ENCODE assay signal across 19 cellular contexts in genomic region chr6:11260249-11261038, GRCh38. TPM values are rescaled to one million over a fixed set of nuclear protein-coding genes. Genes with fewer than 3 reads are reported as not detected.
DNase-seq lines count a peak whose midpoint lies in the region; ATAC-seq and TF ChIP-seq lines count a peak whose summit lies in the region.
"Had no signal": no experiment of that assay in that cellular context is flagged by ENCODE, and none has a peak within 500 bp of the region (broad histone marks: within the 10 kb centered on the region; RNA-seq: fewer than 3 reads in every experiment).

No MANE protein-coding gene starts in this region.

- WGBS in ovary, 3 donors: 92 to 97% (median 96%) methylated on average over 4 of the region's 4 CpGs

- H3K27me3 ChIP-seq in Caco-2 (replicated peaks; ENCODE audit: control insufficient read depth, insufficient read depth, low read length): no peaks in the 10 kb centered on the region
- H3K27me3 ChIP-seq in breast epithelium: no peaks in the 10 kb centered on the region
- no peaks in the 10 kb centered on the region for H3K27me3 ChIP-seq in ovary
- H3K27me3 ChIP-seq: dorsolateral prefrontal cortex, left lung, tibial artery had no signal

- H3K36me3 ChIP-seq in Caco-2 (ENCODE audit: control insufficient read depth, insufficient read depth, low read length) (no peaks in the 10 kb centered on the region), breast epithelium (no peaks in the 10 kb centered on the region), ovary (no peaks in the 10 kb centered on the region)
- H3K36me3 ChIP-seq: left lung, tibial artery had no signal

- intact Hi-C loops in activated CD4-positive, alpha-beta T cell treated with anti-CD3 and anti-CD28 coated beads, Interleukin-2, amount 10 ng/mL, durations not matched to agents 24 days and 14 days (cut with micrococcal nuclease): no loop called here
- intact Hi-C loops in Caco-2 (cut with micrococcal nuclease; ENCODE audit: unreplicated experiment) (no loop called here), breast epithelium (cut with DNase I; ENCODE audit: low total_unique reads) (no loop called here), ovary (cut with DNase I) (no loop called here)

- no peaks in the 10 kb centered on the region for H3K27me3 Mint-ChIP-seq in activated CD4-positive, alpha-beta T cell treated with anti-CD3 and anti-CD28 coated beads, Interleukin-2, amount 10 ng/mL, durations not matched to agents 24 days and 14 days
- H3K27me3 Mint-ChIP-seq in Caco-2 (ENCODE audit: insufficient read depth, unreplicated experiment): no peaks in the 10 kb centered on the region
- no peaks in the 10 kb centered on the region for H3K27me3 Mint-ChIP-seq in activated T-helper 17 cell treated with anti-CD3 and anti-CD28 coated beads, Interleukin-2, amount 50 U/mL, for 72 hours
- no peaks in the 10 kb centered on the region for H3K27me3 Mint-ChIP-seq in naive thymus-derived CD8-positive, alpha-beta T cell

- TF ChIP-seq POLR2A in breast epithelium (IDR thresholded peaks at IDR 0.05) (no peak), ovary (IDR thresholded peaks at IDR 0.05) (no peak)

- BruUV-seq in Caco-2 (replicated peaks; lab: Mats Ljungman, UMichigan): no TSS peak

- peak overlapping the region; percentile 3 for H3K27ac Mint-ChIP-seq in activated CD4-positive, alpha-beta T cell treated with anti-CD3 and anti-CD28 coated beads, Interleukin-2, amount 10 ng/mL, durations not matched to agents 24 days and 14 days
- peak overlapping the region; percentile 78 for H3K27ac Mint-ChIP-seq in Caco-2 (ENCODE audit: unreplicated experiment)
- H3K27ac Mint-ChIP-seq in activated T-helper 17 cell treated with anti-CD3 and anti-CD28 coated beads, Interleukin-2, amount 50 U/mL, for 72 hours: no peak overlapping the region
- H3K27ac Mint-ChIP-seq in naive thymus-derived CD8-positive, alpha-beta T cell: peak overlapping the region in 6 of 10 donors; percentile 4 to 63 (median 32)
- H3K27ac Mint-ChIP-seq: H9 had no signal

- H3K9me3 Mint-ChIP-seq in activated CD4-positive, alpha-beta T cell treated with anti-CD3 and anti-CD28 coated beads, Interleukin-2, amount 10 ng/mL, durations not matched to agents 24 days and 14 days: peaks cover 6% of the 10 kb centered on the region
- H3K9me3 Mint-ChIP-seq in Caco-2 (ENCODE audit: unreplicated experiment): no peaks in the 10 kb centered on the region
- no peaks in the 10 kb centered on the region for H3K9me3 Mint-ChIP-seq in activated T-helper 17 cell treated with anti-CD3 and anti-CD28 coated beads, Interleukin-2, amount 50 U/mL, for 72 hours
- no peaks in the 10 kb centered on the region for H3K9me3 Mint-ChIP-seq in naive thymus-derived CD8-positive, alpha-beta T cell
- H3K9me3 Mint-ChIP-seq: H9 had no signal

- no peak for TF ChIP-seq EP300 in ovary (IDR thresholded peaks at IDR 0.05)

- no peak for DNase-seq in activated CD4-positive, alpha-beta T cell treated with anti-CD3 and anti-CD28 coated beads, Interleukin-2, amount 10 ng/mL, durations not matched to agents 24 days and 14 days
- no peak for DNase-seq in activated CD4-positive, alpha-beta T cell treated with anti-CD3 and anti-CD28 coated beads, Interleukin-2, amount 50 U/mL, for 4 hours
- DNase-seq in Caco-2 (no peak), breast epithelium (ENCODE audit: low spot score in 2 of 2) (no peak), ovary (no peak), NOMO-1 (lab: John Stamatoyannopoulos, UW; ENCODE audit: unreplicated experiment in 2 of 2) (no peak)
- no peak for DNase-seq in naive thymus-derived CD8-positive, alpha-beta T cell
- DNase-seq: activated CD4-positive, CD25-positive, alpha-beta regulatory T cell; cerebellar nuclear complex; dorsolateral prefrontal cortex; H9; left lung; NCI-H1092 treated with DMSO at 0.1 percent for 48 hours; NCI-H2029 treated with DMSO at 0.1 percent for 48 hours; NCI-H526 treated with DMSO at 0.1 percent for 48 hours; SW 1271; tibial artery had no signal

- H3K4me3 Mint-ChIP-seq in activated CD4-positive, alpha-beta T cell treated with anti-CD3 and anti-CD28 coated beads, Interleukin-2, amount 10 ng/mL, durations not matched to agents 24 days and 14 days: no peak overlapping the region
- H3K4me3 Mint-ChIP-seq in Caco-2 (ENCODE audit: unreplicated experiment): no peak overlapping the region
- peak overlapping the region; percentile 1 for H3K4me3 Mint-ChIP-seq in activated T-helper 17 cell treated with anti-CD3 and anti-CD28 coated beads, Interleukin-2, amount 50 U/mL, for 72 hours
- peak overlapping the region in 1 of 10 donors; percentile 34 for H3K4me3 Mint-ChIP-seq in naive thymus-derived CD8-positive, alpha-beta T cell
- H3K4me3 Mint-ChIP-seq: H9 had no signal

- ATAC-seq in activated T-helper 17 cell treated with anti-CD3 and anti-CD28 coated beads, Interleukin-2, amount 50 U/mL, for 72 hours (replicated peaks): peak; percentile 70
- no peak for ATAC-seq in naive thymus-derived CD8-positive, alpha-beta T cell
- ATAC-seq: left lung, Panc1 had no signal

- H3K4me1 ChIP-seq in Caco-2 (peaks cover 42% of the 10 kb centered on the region), breast epithelium (no peaks in the 10 kb centered on the region), ovary (ENCODE audit: insufficient read depth) (peaks cover 2% of the 10 kb centered on the region)

- TF ChIP-seq CTCF in Caco-2 (IDR thresholded peaks at IDR 0.05; ENCODE audit: insufficient read depth in 1 of 2, low read depth in 1 of 2, low read length in 1 of 2, severe bottlenecking in 1 of 2, unreplicated experiment in 1 of 2) (no peak), breast epithelium (IDR thresholded peaks at IDR 0.05) (no peak), ovary (IDR thresholded peaks at IDR 0.05) (no peak)

- H3K4me3 ChIP-seq in Caco-2 (ENCODE audit: low read depth, low read length): no peak overlapping the region
- H3K4me3 ChIP-seq in breast epithelium: no peak overlapping the region
- no peak overlapping the region for H3K4me3 ChIP-seq in ovary
- H3K4me3 ChIP-seq: dorsolateral prefrontal cortex, left lung, tibial artery had no signal

- CTCF ChIA-PET in Caco-2 (lab: Charles Lee): no interaction called here

- H3K27ac ChIP-seq in breast epithelium (no peak overlapping the region), ovary (no peak overlapping the region)
- H3K27ac ChIP-seq: dorsolateral prefrontal cortex, tibial artery had no signal

- POLR2A ChIA-PET in Caco-2 (lab: Charles Lee): no interaction called here
- POLR2A ChIA-PET in naive thymus-derived CD8-positive, alpha-beta T cell (lab: Charles Lee): no interaction called here

- no peaks in the 10 kb centered on the region for H3K9me3 ChIP-seq in Caco-2
- no peaks in the 10 kb centered on the region for H3K9me3 ChIP-seq in breast epithelium
- H3K9me3 ChIP-seq in ovary: no peaks in the 10 kb centered on the region
- H3K9me3 ChIP-seq: left lung, tibial artery had no signal

- peaks cover 33% of the 10 kb centered on the region for H3K36me3 Mint-ChIP-seq in activated CD4-positive, alpha-beta T cell treated with anti-CD3 and anti-CD28 coated beads, Interleukin-2, amount 10 ng/mL, durations not matched to agents 24 days and 14 days (ENCODE audit: low read depth)
- H3K36me3 Mint-ChIP-seq in Caco-2 (ENCODE audit: insufficient read depth, unreplicated experiment): no peaks in the 10 kb centered on the region
- peaks cover 4% of the 10 kb centered on the region for H3K36me3 Mint-ChIP-seq in activated T-helper 17 cell treated with anti-CD3 and anti-CD28 coated beads, Interleukin-2, amount 50 U/mL, for 72 hours (ENCODE audit: low read depth)
- peaks cover 0 to 19% (median 5%) of the 10 kb centered on the region in 3 donors for H3K36me3 Mint-ChIP-seq in naive thymus-derived CD8-positive, alpha-beta T cell

- peaks cover 45% of the 10 kb centered on the region for H3K4me1 Mint-ChIP-seq in activated CD4-positive, alpha-beta T cell treated with anti-CD3 and anti-CD28 coated beads, Interleukin-2, amount 10 ng/mL, durations not matched to agents 24 days and 14 days
- peaks cover 9% of the 10 kb centered on the region for H3K4me1 Mint-ChIP-seq in Caco-2 (ENCODE audit: low read depth, unreplicated experiment)
- peaks cover 34% of the 10 kb centered on the region for H3K4me1 Mint-ChIP-seq in activated T-helper 17 cell treated with anti-CD3 and anti-CD28 coated beads, Interleukin-2, amount 50 U/mL, for 72 hours
- H3K4me1 Mint-ChIP-seq in naive thymus-derived CD8-positive, alpha-beta T cell: peaks cover 25 to 70% (median 41%) of the 10 kb centered on the region in 4 donors

RNA-seq across cellular contexts. Expression of gene NEDD9, which starts 28.0 kb away (rescaled TPM):
- total RNA-seq in activated CD4-positive, alpha-beta T cell treated with anti-CD3 and anti-CD28 coated beads, Interleukin-2, amount 10 ng/mL, durations not matched to agents 24 days and 14 days: 31.9 and 36.9 TPM in 2 replicates
- total RNA-seq in Caco-2 (2022): 33.2 and 36.2 TPM in 2 replicates
- total RNA-seq in activated T-helper 17 cell treated with anti-CD3 and anti-CD28 coated beads, Interleukin-2, amount 50 U/mL, for 72 hours: 10 to 100 TPM; 36.9 to 39.4 TPM
- 10 to 100 TPM; 32.4 to 34.7 TPM for total RNA-seq in naive thymus-derived CD8-positive, alpha-beta T cell
- polyA plus RNA-seq in naive thymus-derived CD8-positive, alpha-beta T cell: 10 to 100 TPM; 14.7 to 20.2 (median 17.3) TPM
- total RNA-seq in breast epithelium: 100 to 1,000 TPM in 1 of 3 donors, 10 to 100 TPM in 2; 41.4 to 108 (median 79.2) TPM
- total RNA-seq in ovary: 10 to 100 TPM in 5 of 7 donors, 1 to 10 TPM in 2; 5.0 to 49.4 (median 17.4) TPM
- 10 to 100 TPM in 1 of 2 donors, 1 to 10 TPM in 1; 8.7 to 13.7 TPM for polyA plus RNA-seq in ovary
